8 cellular contexts compared by ENCODE assay signal in genomic region chr4:104491396-104491821, GRCh38. TPM values are rescaled to one million over a fixed set of nuclear protein-coding genes. Genes with fewer than 3 reads are reported as not detected.
A peak's percentile ranks its signal among the peaks of the same experiment; 100 is the strongest.
DNase-seq lines count a peak whose midpoint lies in the region; ATAC-seq, FAIRE-seq and TF ChIP-seq lines count a peak whose summit lies in the region.

No MANE protein-coding gene starts in this region.

- BruUV-seq in Panc1 (replicated peaks; lab: Mats Ljungman, UMichigan), result no TSS peak

- ATAC-seq in GM18858 (IDR thresholded peaks at IDR 0.05; ENCODE audit: unreplicated experiment) (peak; percentile 10), HG02973 (IDR thresholded peaks at IDR 0.05; ENCODE audit: unreplicated experiment) (peak; percentile 24), Panc1 (peak; percentile 34)

- peak overlapping the region; percentile 92 for H3K4me2 ChIP-seq in astrocyte (ENCODE audit: low read length)

- DNase-seq in AG10803 (ENCODE audit: low read depth) (peak; percentile 0), Panc1 (ENCODE audit: low read depth, low spot score) (no peak), astrocyte (ENCODE audit: low read depth) (peak; percentile 18), skeletal muscle cell (ENCODE audit: low read depth) (no peak), GM19239 (ENCODE audit: insufficient read length, low spot score) (no peak)

- intact Hi-C loops in Panc1 (cut with micrococcal nuclease; ENCODE audit: unreplicated experiment), result loop anchor here (5.0 kb wide), 1 partner anchor 371 kb away; no protein-coding TSS in a partner anchor

- CTCF ChIA-PET in Panc1 (lab: Charles Lee), result no interaction called here

- no peaks in the 10 kb centered on the region for H3K79me2 ChIP-seq in astrocyte (ENCODE audit: insufficient read depth, low read length)

- peak overlapping the region; percentile 58 for H3K27ac Mint-ChIP-seq in astrocyte (ENCODE audit: unreplicated experiment)

- POLR2A ChIA-PET in Panc1 (lab: Charles Lee), result no interaction called here

- in situ Hi-C loops in Panc1 (cut with HindIII; ENCODE audit: low pct_unique_long_range_greater_than_20kb, low sequenced_read_pairs), result no loop called here

- H3K4me3 ChIP-seq in AG10803 (ENCODE audit: low read length), result peak overlapping the region; percentile 60
- H3K4me3 ChIP-seq in Panc1 (ENCODE audit: low read depth in 2 of 2, low read length in 2 of 2), result peak overlapping the region; percentile 46 to 61
- peak overlapping the region; percentile 73 for H3K4me3 ChIP-seq in astrocyte (ENCODE audit: insufficient read depth, low read depth, low read length)
- peak overlapping the region; percentile 43 for H3K4me3 ChIP-seq in iPS-11a (ENCODE audit: low read depth, low read length)
- H3K4me3 ChIP-seq in skeletal muscle cell (ENCODE audit: low read depth, low read length), result peak overlapping the region; percentile 68

- H3K36me3 Mint-ChIP-seq in astrocyte (ENCODE audit: low read depth, unreplicated experiment), result no peaks in the 10 kb centered on the region

- TF ChIP-seq CTCF in AG10803 (conservative IDR thresholded peaks at IDR 0.05; ENCODE audit: low read length) (no peak), Panc1 (IDR thresholded peaks at IDR 0.05) (no peak), astrocyte (IDR thresholded peaks at IDR 0.05; ENCODE audit: insufficient read depth, low read depth, low read length) (no peak)

- no peaks in the 10 kb centered on the region for H3K9me3 Mint-ChIP-seq in astrocyte (ENCODE audit: unreplicated experiment)

- H3K9me3 ChIP-seq in Panc1 (ENCODE audit: control insufficient read depth, insufficient read depth, low read depth, low read length) (no peaks in the 10 kb centered on the region), astrocyte (ENCODE audit: insufficient read depth, low read depth, low read length) (no peaks in the 10 kb centered on the region)

- no peaks in the 10 kb centered on the region for H4K20me1 ChIP-seq in astrocyte (ENCODE audit: insufficient read depth, low read length)

- H3K27me3 Mint-ChIP-seq in astrocyte (ENCODE audit: low read depth, unreplicated experiment), result no peaks in the 10 kb centered on the region

- H2AFZ ChIP-seq in astrocyte (ENCODE audit: low read depth, low read length), result peak overlapping the region; percentile 84

- H3K27ac ChIP-seq in Panc1 (ENCODE audit: low read length), result no peak overlapping the region; the same call in 1 of the 2 replicates
- H3K27ac ChIP-seq in astrocyte (ENCODE audit: low read depth, low read length), result peak overlapping the region; percentile 21

- H3K36me3 ChIP-seq in Panc1 (ENCODE audit: control insufficient read depth, insufficient read depth, low read length) (no peaks in the 10 kb centered on the region), astrocyte (ENCODE audit: insufficient read depth, low read length) (no peaks in the 10 kb centered on the region)

- FAIRE-seq in astrocyte (lab: Jason Lieb, UNC), result no peak
- FAIRE-seq in GM19239 (lab: Jason Lieb, UNC), result no peak

- H3K9ac ChIP-seq in astrocyte (ENCODE audit: low read length), result peak overlapping the region; percentile 73

- H3K27me3 ChIP-seq in Panc1 (ENCODE audit: control insufficient read depth, insufficient read depth, low read length), result no peaks in the 10 kb centered on the region
- no peaks in the 10 kb centered on the region for H3K27me3 ChIP-seq in astrocyte (ENCODE audit: insufficient read depth, low read length)

- H3K4me1 ChIP-seq in Panc1 (ENCODE audit: control insufficient read depth, insufficient read depth, low read length) (peaks cover 3% of the 10 kb centered on the region; the same call in 1 of the 2 replicates), astrocyte (ENCODE audit: insufficient read depth, low read length) (peaks cover 9% of the 10 kb centered on the region)

- H3K4me3 Mint-ChIP-seq in astrocyte (ENCODE audit: unreplicated experiment), result peak overlapping the region; percentile 98

- peaks cover 23% of the 10 kb centered on the region for H3K4me1 Mint-ChIP-seq in astrocyte (ENCODE audit: low read depth, unreplicated experiment)

RNA-seq across cellular contexts. Expression of gene CXXC4, which starts 3.3 kb away (rescaled TPM):
- 0.59 TPM for total RNA-seq in Panc1 (2021; ENCODE audit: unreplicated experiment)
- polyA plus RNA-seq in Panc1 (2012; ENCODE audit: insufficient read length), result 0.33 TPM
- 10.6 and 13.4 TPM in 2 replicates for total RNA-seq in astrocyte

Comparison
In these comparisons a context has a peak if more than half of its experiments do, and no peak if none do; other contexts are left out.
1. DNase-seq: peak in AG10803 (single experiment) and astrocyte (single experiment); none in Panc1 (single experiment), skeletal muscle cell (single experiment) and GM19239 (single experiment).
2. Peak in every context shown above with its lines, with median percentiles within 50 percentile points of each other: H3K4me3 ChIP-seq and ATAC-seq.